ENCODE assay signal across 1 cellular context in the genomic region with DNA sequence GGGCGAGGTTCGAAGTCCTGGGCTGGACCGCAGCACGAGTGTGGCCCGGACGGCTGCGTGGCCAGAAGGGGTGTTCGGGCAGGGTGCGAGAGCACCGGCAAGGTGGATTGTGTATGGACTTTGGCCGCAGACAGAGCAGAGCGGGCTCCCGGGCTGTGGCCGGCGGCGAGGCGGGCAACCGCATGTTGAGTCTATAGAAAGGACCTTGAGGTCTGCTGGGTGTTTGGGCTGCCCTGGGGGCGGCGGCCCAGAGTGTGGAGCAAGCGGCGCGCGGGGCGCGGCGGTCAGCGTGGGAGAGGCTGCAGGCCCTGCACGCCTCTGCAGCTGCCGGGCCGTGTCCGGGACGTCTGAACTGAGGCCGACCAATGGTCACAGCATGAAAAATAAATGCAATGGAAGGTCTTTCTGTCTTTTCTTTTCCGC.
A peak's percentile ranks its signal among the peaks of the same experiment; 100 is the strongest.
TF ChIP-seq lines count a peak whose summit lies in the region.

No MANE protein-coding gene starts in this region.

TF ChIP-seq in HEK293, 187 proteins besides CTCF, POLR2A, EP300 and RAD21 (continued from another document):
- TF ChIP-seq, protein P1, sequence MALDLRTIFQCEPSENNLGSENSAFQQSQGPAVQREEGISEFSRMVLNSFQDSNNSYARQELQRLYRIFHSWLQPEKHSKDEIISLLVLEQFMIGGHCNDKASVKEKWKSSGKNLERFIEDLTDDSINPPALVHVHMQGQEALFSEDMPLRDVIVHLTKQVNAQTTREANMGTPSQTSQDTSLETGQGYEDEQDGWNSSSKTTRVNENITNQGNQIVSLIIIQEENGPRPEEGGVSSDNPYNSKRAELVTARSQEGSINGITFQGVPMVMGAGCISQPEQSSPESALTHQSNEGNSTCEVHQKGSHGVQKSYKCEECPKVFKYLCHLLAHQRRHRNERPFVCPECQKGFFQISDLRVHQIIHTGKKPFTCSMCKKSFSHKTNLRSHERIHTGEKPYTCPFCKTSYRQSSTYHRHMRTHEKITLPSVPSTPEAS (tag by site-specific recombination; IDR thresholded peaks at IDR 0.05), result no peak
- TF ChIP-seq KLF8 (tag by site-specific recombination; IDR thresholded peaks at IDR 0.05), result no peak
- no peak for TF ChIP-seq SP3 (tag by site-specific recombination; IDR thresholded peaks at IDR 0.05)
- no peak for TF ChIP-seq ZNF37A (tag by site-specific recombination; IDR thresholded peaks at IDR 0.05)
- peak; percentile 49 for TF ChIP-seq EGR2 (tag by site-specific recombination; IDR thresholded peaks at IDR 0.05; ENCODE audit: low read depth)
- TF ChIP-seq ZFHX2 (tag by site-specific recombination; conservative IDR thresholded peaks at IDR 0.05), result peak; percentile 77
- no peak for TF ChIP-seq ZNF76 (tag by site-specific recombination; IDR thresholded peaks at IDR 0.05; ENCODE audit: borderline replicate concordance, low read depth)
- TF ChIP-seq ZNF335 (tag by site-specific recombination; conservative IDR thresholded peaks at IDR 0.05), result peak; percentile 71
- 0 out of 2 replicates have a peak, but pooled peaks have one; percentile 11 for TF ChIP-seq BCL11A (tag by site-specific recombination; IDR thresholded peaks at IDR 0.05; ENCODE audit: low read depth)
- no peak for TF ChIP-seq ZNF558 (tag by site-specific recombination; IDR thresholded peaks at IDR 0.05)
- TF ChIP-seq ZNF341 (tag by site-specific recombination; IDR thresholded peaks at IDR 0.05; ENCODE audit: low read depth), result no peak
- TF ChIP-seq TRIM28 (IDR thresholded peaks at IDR 0.05; ENCODE audit: borderline replicate concordance, low read length), result no peak
- no peak for TF ChIP-seq ZNF404 (tag by site-specific recombination; IDR thresholded peaks at IDR 0.05)
- TF ChIP-seq, protein P2, sequence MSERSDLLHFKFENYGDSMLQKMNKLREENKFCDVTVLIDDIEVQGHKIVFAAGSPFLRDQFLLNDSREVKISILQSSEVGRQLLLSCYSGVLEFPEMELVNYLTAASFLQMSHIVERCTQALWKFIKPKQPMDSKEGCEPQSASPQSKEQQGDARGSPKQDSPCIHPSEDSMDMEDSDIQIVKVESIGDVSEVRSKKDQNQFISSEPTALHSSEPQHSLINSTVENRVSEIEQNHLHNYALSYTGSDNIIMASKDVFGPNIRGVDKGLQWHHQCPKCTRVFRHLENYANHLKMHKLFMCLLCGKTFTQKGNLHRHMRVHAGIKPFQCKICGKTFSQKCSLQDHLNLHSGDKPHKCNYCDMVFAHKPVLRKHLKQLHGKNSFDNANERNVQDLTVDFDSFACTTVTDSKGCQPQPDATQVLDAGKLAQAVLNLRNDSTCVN (tag by site-specific recombination; optimal IDR thresholded peaks at IDR 0.05), result peak; percentile 53
- no peak for TF ChIP-seq GLI4 (tag by site-specific recombination; IDR thresholded peaks at IDR 0.05)
